In genomic region chr4:72919464-72919863, GRCh38 we compare ENCODE assay signal across 26 cellular contexts.
A peak's percentile ranks its signal among the peaks of the same experiment; 100 is the strongest.
DNase-seq lines count a peak whose midpoint lies in the region; ATAC-seq, FAIRE-seq and TF ChIP-seq lines count a peak whose summit lies in the region.
"Had no signal": no experiment of that assay in that cellular context is flagged by ENCODE, and none has a peak within 500 bp of the region (broad histone marks: within the 10 kb centered on the region; RNA-seq: fewer than 3 reads in every experiment).

No MANE protein-coding gene starts in this region.

- CTCF ChIA-PET in SK-N-SH (lab: Yijun Ruan, JAX) (no interaction called here), K562 (lab: Yijun Ruan, JAX; ENCODE audit: low intra/inter-chr PET ratio) (no interaction called here)

- WGBS in SK-N-SH (ENCODE audit: low lambda C conversion rate), result 27% methylated on average over 3 of the region's 3 CpGs
- WGBS in K562 (ENCODE audit: insufficient coverage, low coverage, missing lambda C conversion rate), result 2% methylated on average over 3 of the region's 3 CpGs
- WGBS in right lobe of liver (ENCODE audit: insufficient coverage, low coverage, low lambda C conversion rate, missing lambda C conversion rate), result 79% methylated on average over 3 of the region's 3 CpGs

- H3F3A ChIP-seq in SK-N-SH (replicated peaks; ENCODE audit: insufficient read depth), result no peaks in the 10 kb centered on the region

- H4K20me1 ChIP-seq in SK-N-SH (ENCODE audit: insufficient read depth) (no peaks in the 10 kb centered on the region), K562 (replicated peaks; ENCODE audit: control insufficient read depth, insufficient read depth, low read length) (no peaks in the 10 kb centered on the region)
- H4K20me1 ChIP-seq: BLaER1 had no signal

- H3K27me3 ChIP-seq in SK-N-SH (ENCODE audit: insufficient read depth) (no peaks in the 10 kb centered on the region), K562 (ENCODE audit: control insufficient read depth in 2 of 2, insufficient read depth in 2 of 2, low read length in 2 of 2) (no peaks in the 10 kb centered on the region), right lobe of liver (no peaks in the 10 kb centered on the region), H7 (ENCODE audit: control insufficient read depth, insufficient read depth, low read length) (no peaks in the 10 kb centered on the region)
- H3K27me3 ChIP-seq: BLaER1 had no signal

- H3K27ac ChIP-seq in SK-N-SH (ENCODE audit: low read depth in 2 of 2, low read length in 1 of 2) (no peak overlapping the region), K562 (ENCODE audit: extremely low read depth, low read depth, low read length) (no peak overlapping the region), right lobe of liver (peak overlapping the region in 2 of 3 donors; percentile 1 to 62)
- H3K27ac ChIP-seq: 22Rv1, BLaER1 had no signal

- no peak overlapping the region for H3K4me3 ChIP-seq in SK-N-SH (ENCODE audit: low read depth in 2 of 2, low read length in 1 of 2)
- H3K4me3 ChIP-seq in K562, result no peak overlapping the region
- H3K4me3 ChIP-seq in right lobe of liver, result no peak overlapping the region
- no peak overlapping the region for H3K4me3 ChIP-seq in H7 (ENCODE audit: insufficient read depth, low read depth, low read length)
- H3K4me3 ChIP-seq: BLaER1 had no signal

- H3K79me2 ChIP-seq in SK-N-SH (ENCODE audit: insufficient read depth) (no peaks in the 10 kb centered on the region), K562 (ENCODE audit: control insufficient read depth, insufficient read depth, low read length) (no peaks in the 10 kb centered on the region)

- POLR2A ChIA-PET in SK-N-SH (lab: Yijun Ruan, JAX), result no interaction called here
- POLR2A ChIA-PET in K562 (lab: Yijun Ruan, JAX), result no interaction called here

- no TSS peak for BruUV-seq in K562 (replicated peaks; lab: Mats Ljungman, UMichigan)

- DNase-seq in SK-N-SH (no peak), K562 (ENCODE audit: extremely low read depth in 1 of 4, low spot score in 3 of 4) (no peak), right lobe of liver (no peak), putamen (ENCODE audit: low spot score) (peak; percentile 7), H7 (no peak), EL (no peak), inferior parietal cortex (ENCODE audit: extremely low spot score) (no peak)
- DNase-seq: ACHN; BE2C; C1 segment of cervical spinal cord; CD4-positive, alpha-beta memory T cell; CD4-positive, CD25-positive, alpha-beta regulatory T cell; CD8-positive, alpha-beta memory T cell; COR-L47; DMS 273 treated with DMSO at 0.1 percent for 48 hours; DMS153; DMS53; DMS79; DND-41; GF-D8 had no signal

- H2AFZ ChIP-seq in SK-N-SH (ENCODE audit: low read depth) (0 out of 2 replicates have a peak overlapping the region, but pooled peaks have one; percentile 5), K562 (ENCODE audit: low read depth, low read length) (no peak overlapping the region)

- TF ChIP-seq CTCF in SK-N-SH (IDR thresholded peaks at IDR 0.05) (no peak), K562 (IDR thresholded peaks at IDR 0.05 in 2 of 3, conservative IDR thresholded peaks at IDR 0.05 in 1 of 3; ENCODE audit: insufficient read depth in 2 of 3, low read depth in 1 of 3, low read length in 3 of 3) (no peak), right lobe of liver (IDR thresholded peaks at IDR 0.05) (no peak)

- TF ChIP-seq RAD21 in SK-N-SH (IDR thresholded peaks at IDR 0.05; ENCODE audit: low read length) (no peak), K562 (CRISPR knock-in tag; conservative IDR thresholded peaks at IDR 0.05 in 1 of 2, IDR thresholded peaks at IDR 0.05 in 1 of 2) (no peak)

- TF ChIP-seq POLR2A in K562 (conservative IDR thresholded peaks at IDR 0.05) (no peak), right lobe of liver (IDR thresholded peaks at IDR 0.05) (no peak)

- no peak for ATAC-seq in SK-N-SH treated with all-trans-retinoic acid at 6 μM for 48 hours
- no peak for ATAC-seq in K562
- no peak for ATAC-seq in right lobe of liver

- H3K9me1 ChIP-seq in K562 (ENCODE audit: control insufficient read depth, insufficient read depth, low read length), result no peaks in the 10 kb centered on the region

- H3K36me3 ChIP-seq in SK-N-SH (replicated peaks in 1 of 2; ENCODE audit: control insufficient read depth in 1 of 2, insufficient read depth in 2 of 2, low read length in 1 of 2) (no peaks in the 10 kb centered on the region), K562 (ENCODE audit: control insufficient read depth, insufficient read depth, low read length) (no peaks in the 10 kb centered on the region), right lobe of liver (no peaks in the 10 kb centered on the region), H7 (replicated peaks; ENCODE audit: control insufficient read depth, insufficient read depth, low read length) (no peaks in the 10 kb centered on the region)
- H3K36me3 ChIP-seq: BE2C, BLaER1 had no signal

- no peak for FAIRE-seq in K562 (lab: Jason Lieb, UNC)
- FAIRE-seq: G401.6, GM12891, GM19239 had no signal

- no peak overlapping the region for H3K4me2 ChIP-seq in SK-N-SH
- H3K4me2 ChIP-seq in K562 (ENCODE audit: insufficient read depth, low read length), result no peak overlapping the region
- H3K4me2 ChIP-seq: BLaER1 had no signal

- H3K9me2 ChIP-seq in SK-N-SH, result peaks cover 3% of the 10 kb centered on the region; the same call in 1 of the 2 replicates

- H3K4me1 ChIP-seq in SK-N-SH (ENCODE audit: control insufficient read depth in 1 of 2, insufficient read depth in 2 of 2, low read depth in 1 of 2, low read length in 1 of 2) (no peaks in the 10 kb centered on the region), K562 (replicated peaks in 1 of 2; ENCODE audit: control insufficient read depth in 2 of 2, insufficient read depth in 2 of 2, low read length in 2 of 2) (no peaks in the 10 kb centered on the region), right lobe of liver (peaks cover 0 to 22% (median 0%) of the 10 kb centered on the region in 4 donors)
- H3K4me1 ChIP-seq: BE2C, BLaER1 had no signal

- TF ChIP-seq EP300 in SK-N-SH (IDR thresholded peaks at IDR 0.05; ENCODE audit: borderline replicate concordance in 1 of 2, low read depth in 1 of 2, low read length in 1 of 2) (no peak), K562 (IDR thresholded peaks at IDR 0.05; ENCODE audit: low read length) (no peak)

- intact Hi-C loops in K562 (cut with micrococcal nuclease) (no loop called here), right lobe of liver (cut with DNase I) (loop anchor here in 1 of 2 donors (10.0 kb wide), 1 partner anchor 215 kb away; no protein-coding TSS in a partner anchor)

- no peak overlapping the region for H3K9ac ChIP-seq in SK-N-SH
- no peak overlapping the region for H3K9ac ChIP-seq in K562 (ENCODE audit: insufficient read depth in 1 of 2, low read depth in 2 of 2, low read length in 2 of 2)
- H3K9ac ChIP-seq: BLaER1 had no signal

- in situ Hi-C loops in K562 (cut with MboI), result no loop called here

- H3K9me3 ChIP-seq in SK-N-SH, result no peaks in the 10 kb centered on the region
- H3K9me3 ChIP-seq in K562 (replicated peaks; ENCODE audit: control insufficient read depth, insufficient read depth, low read depth, low read length), result no peaks in the 10 kb centered on the region
- no peaks in the 10 kb centered on the region for H3K9me3 ChIP-seq in right lobe of liver
- H3K9me3 ChIP-seq: BE2C, BLaER1 had no signal

TF ChIP-seq in SK-N-SH treated with all-trans-retinoic acid at 6 μM for 48 hours, 23 proteins besides CTCF, POLR2A, EP300 and RAD21:
- TF ChIP-seq ZFP30 (CRISPR knock-in tag; IDR thresholded peaks at IDR 0.05) (no peak), CSRNP3 (CRISPR knock-in tag; IDR thresholded peaks at IDR 0.05) (no peak)

TF ChIP-seq in K562, 482 proteins besides CTCF, POLR2A, EP300 and RAD21:
- no peak for TF ChIP-seq STAT6 (CRISPR knock-in tag; IDR thresholded peaks at IDR 0.05)
- 0 out of 2 replicates have a peak, but pooled peaks have one; percentile 40 for TF ChIP-seq MAFG (tag; conservative IDR thresholded peaks at IDR 0.05)
- no peak for TF ChIP-seq ZC3H4 (CRISPR knock-in tag; IDR thresholded peaks at IDR 0.05; ENCODE audit: borderline replicate concordance)
- TF ChIP-seq MAFF (IDR thresholded peaks at IDR 0.05; ENCODE audit: low read length), result peak; percentile 24; the same call in 1 of the 2 replicates
- peak; percentile 57; the same call in 1 of the 2 replicates for TF ChIP-seq ZNF316 (IDR thresholded peaks at IDR 0.05)

Comparison
In these comparisons a context has a peak if more than half of its experiments do, and no peak if none do; other contexts are left out.
1. H3K27ac ChIP-seq: peak in right lobe of liver (2 of 3); none in SK-N-SH (0 of 2) and K562 (single experiment).